In the genomic region with DNA sequence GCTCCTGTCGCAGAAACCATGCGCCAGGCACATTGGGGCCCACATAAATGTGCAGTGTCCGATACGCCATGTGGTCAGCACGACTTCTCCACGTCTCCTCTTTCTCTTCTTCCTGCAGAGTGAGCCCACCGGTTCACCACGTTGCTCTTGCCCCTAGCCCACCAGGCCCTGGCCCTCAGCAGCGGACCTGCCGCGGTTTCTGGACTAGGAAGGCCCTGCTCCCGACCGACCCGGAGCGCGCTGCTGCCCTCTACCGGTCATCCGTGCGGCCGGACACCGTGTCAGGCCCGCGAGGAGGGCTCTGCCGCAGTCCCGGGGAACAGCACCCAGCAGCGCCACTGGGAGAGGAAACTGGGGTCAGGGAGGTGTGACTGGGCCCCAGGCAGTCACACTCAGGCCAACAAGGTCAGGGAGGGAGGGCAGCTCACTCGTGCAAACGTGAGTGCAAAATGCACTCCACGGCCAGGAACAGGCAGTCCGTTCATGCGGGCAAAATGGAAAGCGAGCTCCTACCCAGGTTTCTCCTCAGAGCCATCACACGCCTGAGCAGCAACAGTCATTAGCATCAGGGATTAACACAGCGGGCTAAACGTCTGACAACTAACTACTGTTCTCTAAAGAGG, we compare ENCODE assay signal across 2 cellular contexts.
A peak's percentile ranks its signal among the peaks of the same experiment; 100 is the strongest.
TF ChIP-seq lines count a peak whose summit lies in the region.

No MANE protein-coding gene starts in this region.

TF ChIP-seq in IMR-90, 13 proteins besides CTCF, POLR2A, EP300 and RAD21:
- TF ChIP-seq, protein P1, sequence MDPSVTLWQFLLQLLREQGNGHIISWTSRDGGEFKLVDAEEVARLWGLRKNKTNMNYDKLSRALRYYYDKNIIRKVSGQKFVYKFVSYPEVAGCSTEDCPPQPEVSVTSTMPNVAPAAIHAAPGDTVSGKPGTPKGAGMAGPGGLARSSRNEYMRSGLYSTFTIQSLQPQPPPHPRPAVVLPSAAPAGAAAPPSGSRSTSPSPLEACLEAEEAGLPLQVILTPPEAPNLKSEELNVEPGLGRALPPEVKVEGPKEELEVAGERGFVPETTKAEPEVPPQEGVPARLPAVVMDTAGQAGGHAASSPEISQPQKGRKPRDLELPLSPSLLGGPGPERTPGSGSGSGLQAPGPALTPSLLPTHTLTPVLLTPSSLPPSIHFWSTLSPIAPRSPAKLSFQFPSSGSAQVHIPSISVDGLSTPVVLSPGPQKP (IDR thresholded peaks at IDR 0.05; ENCODE audit: borderline replicate concordance, low read depth, low read length) = no peak
- TF ChIP-seq SMC3 (IDR thresholded peaks at IDR 0.05; ENCODE audit: low read depth, low read length) = peak; percentile 19; the same call in 1 of the 2 replicates

TF ChIP-seq in endothelial cell of umbilical vein, 7 proteins besides CTCF, POLR2A, EP300 and RAD21:
- TF ChIP-seq POLR2AphosphoS5 (IDR thresholded peaks at IDR 0.05; ENCODE audit: insufficient read depth, low read depth, low read length) (no peak), JUN (IDR thresholded peaks at IDR 0.05; ENCODE audit: borderline replicate concordance, insufficient read depth, insufficient read length, low read depth) (no peak), FOS (IDR thresholded peaks at IDR 0.05; ENCODE audit: borderline replicate concordance, insufficient read depth, low read length) (no peak), EZH2 (IDR thresholded peaks at IDR 0.05; ENCODE audit: borderline replicate concordance, low read depth, low read length, severe bottlenecking) (no peak), GATA2 (IDR thresholded peaks at IDR 0.05; ENCODE audit: insufficient read depth, insufficient read length, low read depth, low read length) (no peak), MYC (IDR thresholded peaks at IDR 0.05; ENCODE audit: low read depth, low read length) (no peak)
- TF ChIP-seq, protein P2, sequence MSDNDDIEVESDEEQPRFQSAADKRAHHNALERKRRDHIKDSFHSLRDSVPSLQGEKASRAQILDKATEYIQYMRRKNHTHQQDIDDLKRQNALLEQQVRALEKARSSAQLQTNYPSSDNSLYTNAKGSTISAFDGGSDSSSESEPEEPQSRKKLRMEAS (IDR thresholded peaks at IDR 0.05; ENCODE audit: insufficient read depth, insufficient read length) = no peak
